In the genomic region with DNA sequence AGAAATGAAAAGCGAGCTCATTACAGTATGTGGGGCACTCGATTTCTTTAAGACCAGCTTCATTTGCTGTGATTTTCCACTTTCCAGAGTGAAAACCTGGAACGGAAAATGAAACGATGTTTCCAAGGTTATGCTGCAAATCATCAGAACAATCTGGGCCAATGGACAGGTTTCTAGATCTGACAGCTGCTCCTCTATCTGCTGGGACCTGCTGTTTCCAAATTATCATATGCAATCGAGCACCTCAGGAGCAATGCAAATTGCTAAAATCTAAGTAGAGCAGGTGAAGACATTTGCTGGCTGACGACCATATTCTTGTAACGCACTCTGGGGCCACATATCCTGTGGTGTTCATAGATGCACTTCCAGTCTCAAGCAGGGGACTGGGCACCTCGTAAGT, we compare ENCODE assay signal across 20 cellular contexts. TPM values are rescaled to one million over a fixed set of nuclear protein-coding genes. Genes with fewer than 3 reads are reported as not detected.
A peak's percentile ranks its signal among the peaks of the same experiment; 100 is the strongest.
DNase-seq lines count a peak whose midpoint lies in the region; ATAC-seq, FAIRE-seq and TF ChIP-seq lines count a peak whose summit lies in the region.
"Had no signal": no experiment of that assay in that cellular context is flagged by ENCODE, and none has a peak within 500 bp of the region (broad histone marks: within the 10 kb centered on the region; RNA-seq: fewer than 3 reads in every experiment).

No MANE protein-coding gene starts in this region.

- peaks cover 0 to 6% (median 0%) of the 10 kb centered on the region in 4 experiments; a peak in 3 of 7 replicates for H3K4me1 ChIP-seq in H1 (replicated peaks in 1 of 4; ENCODE audit: control insufficient read depth in 3 of 4, insufficient read depth in 4 of 4, low read length in 3 of 4)
- H3K4me1 ChIP-seq: BLaER1 had no signal

- no peaks in the 10 kb centered on the region for H4K20me1 ChIP-seq in H1 (replicated peaks in 1 of 2; ENCODE audit: control insufficient read depth in 1 of 2, insufficient read depth in 2 of 2, low read length in 2 of 2)
- H4K20me1 ChIP-seq: BLaER1 had no signal

- no peak overlapping the region for H3K18ac ChIP-seq in H1 (ENCODE audit: extremely low read depth, low read length)

- H4K91ac ChIP-seq in H1 (replicated peaks; ENCODE audit: insufficient read length, low read length), result no peak overlapping the region

- no peak overlapping the region for H3K56ac ChIP-seq in H1 (replicated peaks; ENCODE audit: insufficient read length, low read depth, low read length)

- ATAC-seq in WTC11 (no peak), GM19023 (IDR thresholded peaks at IDR 0.05; ENCODE audit: unreplicated experiment) (no peak)
- ATAC-seq: HCT116 had no signal

- no peak for TF ChIP-seq POLR2A in H1 (IDR thresholded peaks at IDR 0.05; ENCODE audit: control extremely low read depth in 1 of 2, low read depth in 2 of 2, low read length in 2 of 2)

- H4K8ac ChIP-seq in H1 (ENCODE audit: extremely low read depth, insufficient read depth, low read length), result no peak overlapping the region

- no peaks in the 10 kb centered on the region for H3K27me3 ChIP-seq in H1 (replicated peaks in 1 of 4; ENCODE audit: control insufficient read depth in 3 of 4, extremely low read depth in 1 of 4, insufficient read depth in 3 of 4, low read length in 3 of 4)
- H3K27me3 ChIP-seq: BLaER1 had no signal

- in situ Hi-C loops in G401 (cut with HindIII; ENCODE audit: low sequenced_read_pairs), result no loop called here

- H2AFZ ChIP-seq in H1 (ENCODE audit: low read length), result no peak overlapping the region
- H2AFZ ChIP-seq: GM23248 had no signal

- H3K9ac ChIP-seq in H1 (replicated peaks in 1 of 4; ENCODE audit: extremely low read depth in 1 of 4, low read depth in 3 of 4, low read length in 3 of 4), result no peak overlapping the region
- H3K9ac ChIP-seq: BLaER1, GM23248 had no signal

- 82% methylated on average over 8 of the region's 8 CpGs; no CpG with 5 or more reads in 1 of the 2 experiments for WGBS in H1 (ENCODE audit: extremely low coverage in 1 of 2, insufficient coverage in 1 of 2, insufficient read length in 1 of 2, insufficient replicate concordance in 2 of 2, low coverage in 1 of 2, low lambda C conversion rate in 2 of 2, missing lambda C conversion rate in 1 of 2), 2 experiments

- H2BK15ac ChIP-seq in H1 (ENCODE audit: low read length), result no peak overlapping the region

- H4K5ac ChIP-seq in H1 (ENCODE audit: insufficient read length, low read depth, low read length), result no peak overlapping the region

- H2BK20ac ChIP-seq in H1 (ENCODE audit: low read length), result no peak overlapping the region

- TF ChIP-seq CTCF in WTC11 (IDR thresholded peaks at IDR 0.05) (no peak), H1 (IDR thresholded peaks at IDR 0.05; ENCODE audit: control extremely low read depth in 1 of 3, insufficient read depth in 1 of 3, low read depth in 1 of 3, low read length in 3 of 3) (no peak), osteocyte (IDR thresholded peaks at IDR 0.05) (no peak)

- no peak overlapping the region for H3K4ac ChIP-seq in H1 (replicated peaks; ENCODE audit: insufficient read length, low read depth, low read length)

- H3K4me3 Mint-ChIP-seq in WTC11 (no peak overlapping the region), osteocyte (ENCODE audit: unreplicated experiment) (no peak overlapping the region)
- H3K4me3 Mint-ChIP-seq: CD14-positive monocyte; CD4-positive, alpha-beta memory T cell; HFFc6 had no signal

- H2BK120ac ChIP-seq in H1 (replicated peaks; ENCODE audit: low read depth, low read length), result no peak overlapping the region

- no peaks in the 10 kb centered on the region for H3K36me3 ChIP-seq in H1 (ENCODE audit: control insufficient read depth in 2 of 4, insufficient read depth in 4 of 4, low read length in 3 of 4)

- H3K9me3 ChIP-seq in H1 (ENCODE audit: insufficient read depth in 2 of 2, low read depth in 1 of 2, low read length in 1 of 2), result no peaks in the 10 kb centered on the region
- H3K9me3 ChIP-seq: BLaER1 had no signal

- H3K23me2 ChIP-seq in H1 (ENCODE audit: low read depth, low read length), result no peaks in the 10 kb centered on the region

- H3K36me3 Mint-ChIP-seq in WTC11 (no peaks in the 10 kb centered on the region), osteocyte (ENCODE audit: unreplicated experiment) (no peaks in the 10 kb centered on the region)
- H3K36me3 Mint-ChIP-seq: CD14-positive monocyte; CD4-positive, alpha-beta memory T cell had no signal

- no peak overlapping the region for H3K4me2 ChIP-seq in H1 (ENCODE audit: insufficient read depth in 1 of 2, low read depth in 2 of 2, low read length in 2 of 2)
- H3K4me2 ChIP-seq: BLaER1 had no signal

- TF ChIP-seq RAD21 in H1 (IDR thresholded peaks at IDR 0.05 in 1 of 2, conservative IDR thresholded peaks at IDR 0.05 in 1 of 2; ENCODE audit: low read depth in 2 of 2, low read length in 2 of 2), result no peak

- FAIRE-seq in H1 (lab: Jason Lieb, UNC), result peak; percentile 19
- FAIRE-seq: HTR-8/SVneo had no signal

- no peak overlapping the region for H3K23ac ChIP-seq in H1 (ENCODE audit: insufficient read length)

- POLR2A ChIA-PET in WTC11 (lab: Charles Lee), result no interaction called here
- POLR2A ChIA-PET in H1 (lab: Charles Lee; ENCODE audit: partially characterized antibody), result no interaction called here

- TF ChIP-seq EP300 in H1 (IDR thresholded peaks at IDR 0.05; ENCODE audit: borderline replicate concordance in 1 of 2, low read depth in 2 of 2, low read length in 2 of 2), result no peak

- no peak overlapping the region for H2BK12ac ChIP-seq in H1 (ENCODE audit: low read depth, low read length)

- H3K27me3 Mint-ChIP-seq in WTC11 (ENCODE audit: low read depth), result no peaks in the 10 kb centered on the region
- H3K27me3 Mint-ChIP-seq in osteocyte (ENCODE audit: unreplicated experiment), result no peaks in the 10 kb centered on the region
- H3K27me3 Mint-ChIP-seq: CD4-positive, alpha-beta memory T cell had no signal

- H3K4me3 ChIP-seq in H1 (ENCODE audit: extremely low read depth in 1 of 4, insufficient read depth in 2 of 4, low read depth in 3 of 4, low read length in 4 of 4), result no peak overlapping the region
- H3K4me3 ChIP-seq: BLaER1, GM23248 had no signal

- CTCF ChIA-PET in WTC11 (lab: Charles Lee), result no interaction called here
- CTCF ChIA-PET in H1 (lab: Charles Lee; ENCODE audit: partially characterized antibody), result interaction anchor here (1.1 to 1.2 kb wide), 3 partner anchors 10 to 176 kb away, joined by 3 read pairs; no protein-coding TSS in a partner anchor

- peaks cover 17% of the 10 kb centered on the region for H3K4me1 Mint-ChIP-seq in WTC11
- no peaks in the 10 kb centered on the region for H3K4me1 Mint-ChIP-seq in osteocyte (ENCODE audit: unreplicated experiment)
- H3K4me1 Mint-ChIP-seq: CD14-positive monocyte had no signal

- no peak overlapping the region for H2BK5ac ChIP-seq in H1 (ENCODE audit: low read depth, low read length)

- no peak overlapping the region for H3K14ac ChIP-seq in H1 (ENCODE audit: insufficient read length)

- H3K9me3 Mint-ChIP-seq in WTC11 (0 out of 2 replicates have a peak, but pooled peaks cover 2% of the 10 kb centered on the region), osteocyte (ENCODE audit: unreplicated experiment) (no peaks in the 10 kb centered on the region)

- peak; percentile 95 for DNase-seq in G401 (ENCODE audit: low spot score)
- DNase-seq in WTC11 (ENCODE audit: low spot score), result no peak
- DNase-seq in H1 (ENCODE audit: low read depth in 1 of 2, low spot score in 2 of 2), result peak in 1 of 2 experiments; percentile 35
- DNase-seq in osteocyte (ENCODE audit: extremely low spot score, unreplicated experiment), result peak; percentile 11
- DNase-seq in NOMO-1 treated with dmso at 0.1 percent for 144 hours (lab: John Stamatoyannopoulos, UW; ENCODE audit: unreplicated experiment), result no peak
- no peak for DNase-seq in NCI-H1048 (lab: John Stamatoyannopoulos, UW)
- DNase-seq: 8988T; CD4-positive, alpha-beta memory T cell; DMS153; DMS79; GF-D8; GM23248; H7; HFFc6; IMR-90 had no signal

- H3K79me1 ChIP-seq in H1 (ENCODE audit: low read depth, low read length), result peaks cover 3% of the 10 kb centered on the region; the same call in 1 of the 2 replicates

- no peak overlapping the region for H3K27ac ChIP-seq in H1 (ENCODE audit: low read depth, low read length)
- H3K27ac ChIP-seq: BLaER1, GM23248 had no signal

- peak overlapping the region; percentile 71; the same call in 1 of the 2 replicates for H3K27ac Mint-ChIP-seq in WTC11
- no peak overlapping the region for H3K27ac Mint-ChIP-seq in osteocyte (ENCODE audit: unreplicated experiment)
- H3K27ac Mint-ChIP-seq: CD14-positive monocyte; CD4-positive, alpha-beta memory T cell; HFFc6 had no signal

- H2AK5ac ChIP-seq in H1 (ENCODE audit: low read depth, low read length), result no peak overlapping the region

- no peaks in the 10 kb centered on the region for H3K79me2 ChIP-seq in H1 (ENCODE audit: control insufficient read depth in 1 of 2, insufficient read depth in 2 of 2, low read length in 2 of 2)

TF ChIP-seq in H1, 55 proteins besides CTCF, POLR2A, EP300 and RAD21 (continues in another document):
- no peak for TF ChIP-seq NRF1 (IDR thresholded peaks at IDR 0.05; ENCODE audit: low read depth, low read length)
- TF ChIP-seq HDAC6 (IDR thresholded peaks at IDR 0.05; ENCODE audit: low read depth, low read length), result no peak
- TF ChIP-seq TAF1 (IDR thresholded peaks at IDR 0.05; ENCODE audit: low read depth, low read length), result no peak
- TF ChIP-seq, protein P1, sequence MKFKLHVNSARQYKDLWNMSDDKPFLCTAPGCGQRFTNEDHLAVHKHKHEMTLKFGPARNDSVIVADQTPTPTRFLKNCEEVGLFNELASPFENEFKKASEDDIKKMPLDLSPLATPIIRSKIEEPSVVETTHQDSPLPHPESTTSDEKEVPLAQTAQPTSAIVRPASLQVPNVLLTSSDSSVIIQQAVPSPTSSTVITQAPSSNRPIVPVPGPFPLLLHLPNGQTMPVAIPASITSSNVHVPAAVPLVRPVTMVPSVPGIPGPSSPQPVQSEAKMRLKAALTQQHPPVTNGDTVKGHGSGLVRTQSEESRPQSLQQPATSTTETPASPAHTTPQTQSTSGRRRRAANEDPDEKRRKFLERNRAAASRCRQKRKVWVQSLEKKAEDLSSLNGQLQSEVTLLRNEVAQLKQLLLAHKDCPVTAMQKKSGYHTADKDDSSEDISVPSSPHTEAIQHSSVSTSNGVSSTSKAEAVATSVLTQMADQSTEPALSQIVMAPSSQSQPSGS (IDR thresholded peaks at IDR 0.05; ENCODE audit: low read length), result no peak
- no peak for TF ChIP-seq ZNF274 (IDR thresholded peaks at IDR 0.05; ENCODE audit: borderline replicate concordance, extremely low read depth, low read length)

RNA-seq across cellular contexts. Expression of a gene that starts 39.7 kb away (rescaled TPM):
- 0.03 and 0.49 TPM in 2 replicates for total RNA-seq in G401 (2014; rRNA removed; shearing (Covaris generic))
- total RNA-seq in WTC11 (2021) (25.2 to 28.7 TPM (median 28.2 TPM) in 3 replicates), osteocyte (16.7 and 17.7 TPM in 2 replicates)
- 28.4 and 30.7 TPM in 2 replicates for total RNA-seq in H1 (2021; fragmentation: NEBNext Ultra II Directional; extraction: Animal tissue kit (Norgen Biotek cat#: 25700))
- polyA plus RNA-seq in H1 (2011; rRNA removed), result 10.1 and 11.1 TPM in 2 replicates
- 9.9 TPM for polyA plus RNA-seq in H1 (2011; cell fraction: cytosol; rRNA removed)
- polyA plus RNA-seq in H1 (2011; cell fraction: nucleus; rRNA removed), result 26.7 TPM
- 12.1 to 15.7 TPM (median 13.5 TPM) in 4 replicates for polyA plus RNA-seq in H1 (2012, experiment 1 of 2)
- polyA plus RNA-seq in H1 (2012, experiment 2 of 2), result 0.97 TPM
- polyA plus RNA-seq in H1 (2013, experiment 1 of 2), result 12.7 TPM
- polyA plus RNA-seq in H1 (2013, experiment 2 of 2), result 12.5 TPM
- 65.1 and 67.1 TPM in 2 replicates for polyA minus RNA-seq in H1 (2011; rRNA and poly(A)+ RNA removed)
- 26.1 TPM for polyA minus RNA-seq in H1 (2011; cell fraction: cytosol; rRNA and poly(A)+ RNA removed)
- 69.3 TPM for polyA minus RNA-seq in H1 (2011; cell fraction: nucleus; rRNA and poly(A)+ RNA removed)

Comparison
In these comparisons a context has a peak if more than half of its experiments do, and no peak if none do; other contexts are left out.
1. DNase-seq: peak in G401 (single experiment) and osteocyte (single experiment); none in WTC11 (single experiment), NOMO-1 treated with dmso at 0.1 percent for 144 hours (single experiment) and NCI-H1048 (single experiment).
2. RNA of a gene that starts 39.7 kb away (total RNA-seq): 28.4 to 30.7 TPM in H1, 25.2 to 28.7 TPM in WTC11 and 16.7 to 17.7 TPM in osteocyte; 0.03 to 0.49 TPM in G401; every median in the first group is over 10 times any median in the second.